In genomic region chr5:180785794-180786221, GRCh38 we compare ENCODE assay signal across 8 cellular contexts. TPM values are rescaled to one million over a fixed set of nuclear protein-coding genes. Genes with fewer than 3 reads are reported as not detected.
A peak's percentile ranks its signal among the peaks of the same experiment; 100 is the strongest.
DNase-seq lines count a peak whose midpoint lies in the region; ATAC-seq and TF ChIP-seq lines count a peak whose summit lies in the region.

No MANE protein-coding gene starts in this region.

- peak; percentile 60 for DNase-seq in AG04450 (ENCODE audit: low read depth, low spot score)
- DNase-seq in NCI-H226 = peak; percentile 77
- DNase-seq in endothelial cell (ENCODE audit: low spot score) = peak; percentile 47
- no peak for DNase-seq in stimulated activated naive CD4-positive, alpha-beta T cell treated with Interleukin-2 at 50 U/mL for 16 hours (lab: John Stamatoyannopoulos, UW)
- DNase-seq in inferior parietal cortex (ENCODE audit: extremely low spot score) = no peak
- no peak for DNase-seq in NAMALWA (ENCODE audit: low spot score)

- H3K36me3 ChIP-seq in muscle layer of colon (ENCODE audit: insufficient read depth, low read length) = peaks cover 12% of the 10 kb centered on the region

- H3K27ac Mint-ChIP-seq in endothelial cell (ENCODE audit: unreplicated experiment) = peak overlapping the region; percentile 100

- no peak overlapping the region for H3K4me3 ChIP-seq in AG04450 (ENCODE audit: low read depth, low read length)
- peak overlapping the region in 1 of 2 donors; percentile 46 for H3K4me3 ChIP-seq in muscle layer of colon (ENCODE audit: low read depth in 1 of 2, low read length in 2 of 2)

- POLR2A ChIA-PET in AG04450 (lab: Yijun Ruan, JAX) = interaction anchor here (0.9 to 2.9 kb wide), 9 partner anchors 9 to 475 kb away, joined by 3 to 20 read pairs (median 7); partner anchors contain the start of genes MGAT1, TRIM52 and ZFP62

- H3K9ac ChIP-seq in muscle layer of colon (ENCODE audit: low read length) = peak overlapping the region; percentile 29

- H3K27ac ChIP-seq in AG04450 (ENCODE audit: low read depth, low read length) (peak overlapping the region; percentile 99), muscle layer of colon (ENCODE audit: low read depth, low read length) (peak overlapping the region; percentile 79)

- H3K4me3 Mint-ChIP-seq in endothelial cell (ENCODE audit: unreplicated experiment) = peak overlapping the region; percentile 84

- CTCF ChIA-PET in AG04450 (lab: Charles Lee) = interaction anchor here (3.2 kb wide), 1 partner anchor 83 kb away, joined by 14 read pairs; no protein-coding TSS in a partner anchor

- H3K4me1 ChIP-seq in muscle layer of colon (ENCODE audit: insufficient read depth, low read length) = peaks cover 31% of the 10 kb centered on the region

- no peaks in the 10 kb centered on the region for H3K9me3 ChIP-seq in AG04450 (ENCODE audit: control insufficient read depth, insufficient read depth, low read length)
- H3K9me3 ChIP-seq in muscle layer of colon (ENCODE audit: low read length) = no peaks in the 10 kb centered on the region

- H3K27me3 ChIP-seq in AG04450 (ENCODE audit: control insufficient read depth, insufficient read depth, low read length) = no peaks in the 10 kb centered on the region
- H3K27me3 ChIP-seq in muscle layer of colon (ENCODE audit: control insufficient read depth in 1 of 2, insufficient read depth in 2 of 2, low read length in 2 of 2) = no peaks in the 10 kb centered on the region

- no peak for ATAC-seq in HG03025 (IDR thresholded peaks at IDR 0.05; ENCODE audit: low FRiP score, unreplicated experiment)

- no peaks in the 10 kb centered on the region for H3K9me3 Mint-ChIP-seq in endothelial cell (ENCODE audit: unreplicated experiment)

- peaks cover 5% of the 10 kb centered on the region for H3K36me3 Mint-ChIP-seq in endothelial cell (ENCODE audit: low read depth, unreplicated experiment)

- TF ChIP-seq CTCF in AG04450 (IDR thresholded peaks at IDR 0.05; ENCODE audit: low read depth, low read length) (no peak), endothelial cell (IDR thresholded peaks at IDR 0.05; ENCODE audit: unreplicated experiment) (no peak)

- H3K4me1 Mint-ChIP-seq in endothelial cell (ENCODE audit: unreplicated experiment) = peaks cover 40% of the 10 kb centered on the region

- peaks cover 10% of the 10 kb centered on the region for H3K27me3 Mint-ChIP-seq in endothelial cell (ENCODE audit: unreplicated experiment)

RNA-seq across cellular contexts. Expression of gene MGAT1, which starts 16.8 kb away (rescaled TPM):
- 96.2 and 121 TPM in 2 replicates for polyA plus RNA-seq in AG04450 (2011; rRNA removed)
- 82.4 and 91.3 TPM in 2 replicates for polyA minus RNA-seq in AG04450 (2011; rRNA and poly(A)+ RNA removed)
- 115 TPM for total RNA-seq in endothelial cell (ENCODE audit: unreplicated experiment)

RNA-seq across cellular contexts. Expression of gene OR2Y1, which starts 46.0 kb away (rescaled TPM):
- not detected in 2 replicates for polyA plus RNA-seq in AG04450 (2011; rRNA removed)
- not detected in 2 replicates for polyA minus RNA-seq in AG04450 (2011; rRNA and poly(A)+ RNA removed)
- total RNA-seq in endothelial cell (ENCODE audit: unreplicated experiment) = not detected

Comparison
In these comparisons a context has a peak if more than half of its experiments do, and no peak if none do; other contexts are left out.
1. DNase-seq: peak in AG04450 (single experiment), NCI-H226 (single experiment) and endothelial cell (single experiment); none in stimulated activated naive CD4-positive, alpha-beta T cell treated with Interleukin-2 at 50 U/mL for 16 hours (single experiment), inferior parietal cortex (single experiment) and NAMALWA (single experiment).